12 cellular contexts compared by ENCODE assay signal in genomic region chr2:136141510-136142154, GRCh38. TPM values are rescaled to one million over a fixed set of nuclear protein-coding genes. Genes with fewer than 3 reads are reported as not detected.
DNase-seq lines count a peak whose midpoint lies in the region; ATAC-seq and TF ChIP-seq lines count a peak whose summit lies in the region.
"Had no signal": no experiment of that assay in that cellular context is flagged by ENCODE, and none has a peak within 500 bp of the region (broad histone marks: within the 10 kb centered on the region; RNA-seq: fewer than 3 reads in every experiment).

No MANE protein-coding gene starts in this region.

- no peaks in the 10 kb centered on the region for H3K9me3 ChIP-seq in CD8-positive, alpha-beta T cell (ENCODE audit: low read length)

- H3K27ac ChIP-seq in CD8-positive, alpha-beta T cell (ENCODE audit: low read depth, low read length): no peak overlapping the region

- CTCF ChIA-PET in CD8-positive, alpha-beta T cell (lab: Charles Lee): no interaction called here

- peak overlapping the region; percentile 90 for H3K27ac Mint-ChIP-seq in CD8-positive, alpha-beta T cell
- peak overlapping the region; percentile 28 to 88 for H3K27ac Mint-ChIP-seq in effector memory CD8-positive, alpha-beta T cell
- H3K27ac Mint-ChIP-seq: activated T-cell treated with anti-CD3 and anti-CD28 coated beads, Interleukin-2, amount 50 U/mL, for 72 hours had no signal

- TF ChIP-seq POLR2A in GM18505 (IDR thresholded peaks at IDR 0.05; ENCODE audit: borderline replicate concordance, extremely low read depth, insufficient read depth, insufficient read length): no peak

- no peaks in the 10 kb centered on the region for H3K9me3 Mint-ChIP-seq in CD8-positive, alpha-beta T cell
- peaks cover 0 to 1% of the 10 kb centered on the region in 2 donors for H3K9me3 Mint-ChIP-seq in effector memory CD8-positive, alpha-beta T cell
- H3K9me3 Mint-ChIP-seq: activated T-cell treated with anti-CD3 and anti-CD28 coated beads, Interleukin-2, amount 50 U/mL, for 72 hours had no signal

- no peak for ATAC-seq in CD8-positive, alpha-beta T cell
- ATAC-seq in effector memory CD8-positive, alpha-beta T cell (replicated peaks): no peak
- ATAC-seq in GM18505 (IDR thresholded peaks at IDR 0.05; ENCODE audit: unreplicated experiment) (no peak), GM18868 (IDR thresholded peaks at IDR 0.05; ENCODE audit: unreplicated experiment) (no peak), GM21528 (IDR thresholded peaks at IDR 0.05; ENCODE audit: low FRiP score, unreplicated experiment) (no peak)
- no peak for ATAC-seq in activated CD4-positive, CD25-positive, alpha-beta regulatory T cell treated with anti-CD3 and anti-CD28 coated beads, Interleukin-2, amount 50 U/mL, for 24 hours
- ATAC-seq: activated T-cell treated with anti-CD3 and anti-CD28 coated beads, Interleukin-2, amount 50 U/mL, for 72 hours had no signal

- H3K36me3 ChIP-seq in CD8-positive, alpha-beta T cell (ENCODE audit: insufficient read depth, low read length): no peaks in the 10 kb centered on the region

- TF ChIP-seq CTCF in CD8-positive, alpha-beta T cell (IDR thresholded peaks at IDR 0.05): no peak

- no peaks in the 10 kb centered on the region for H3K36me3 Mint-ChIP-seq in CD8-positive, alpha-beta T cell
- H3K36me3 Mint-ChIP-seq in effector memory CD8-positive, alpha-beta T cell (ENCODE audit: insufficient read depth): peaks cover 18% of the 10 kb centered on the region

- no peaks in the 10 kb centered on the region for H3K27me3 ChIP-seq in CD8-positive, alpha-beta T cell (ENCODE audit: insufficient read depth, low read length)

- H3K4me1 ChIP-seq in CD8-positive, alpha-beta T cell (ENCODE audit: insufficient read depth, low read length): peaks cover 67% of the 10 kb centered on the region

- H3K4me3 ChIP-seq in CD8-positive, alpha-beta T cell (ENCODE audit: low read depth, low read length): no peak overlapping the region

- intact Hi-C loops in CD8-positive, alpha-beta T cell (cut with DNase I, micrococcal nuclease): loop anchor here (2.0 to 5.0 kb wide), 2 partner anchors 25 to 41 kb away; no protein-coding TSS in a partner anchor

- H3K4me3 Mint-ChIP-seq in CD8-positive, alpha-beta T cell: peak overlapping the region; percentile 30
- no peak overlapping the region for H3K4me3 Mint-ChIP-seq in effector memory CD8-positive, alpha-beta T cell
- H3K4me3 Mint-ChIP-seq: activated T-cell treated with anti-CD3 and anti-CD28 coated beads, Interleukin-2, amount 50 U/mL, for 72 hours had no signal

- POLR2A ChIA-PET in CD8-positive, alpha-beta T cell (lab: Charles Lee): interaction anchor here (0.6 to 1.0 kb wide), 3 partner anchors 10 to 97 kb away, joined by 3 to 4 read pairs (median 3); no protein-coding TSS in a partner anchor

- H3K27me3 Mint-ChIP-seq in CD8-positive, alpha-beta T cell (ENCODE audit: low read depth): no peaks in the 10 kb centered on the region
- no peaks in the 10 kb centered on the region for H3K27me3 Mint-ChIP-seq in effector memory CD8-positive, alpha-beta T cell

- DNase-seq in CD8-positive, alpha-beta T cell: no peak
- DNase-seq in NCI-H1417 treated with DMSO at 0.1 percent for 48 hours (lab: John Stamatoyannopoulos, UW) (peak; percentile 94), NCI-H748 treated with DMSO at 0.1 percent for 48 hours (lab: John Stamatoyannopoulos, UW) (peak; percentile 94)
- no peak for DNase-seq in effector memory CD8-positive, alpha-beta T cell
- DNase-seq: activated T-cell treated with anti-CD3 and anti-CD28 coated beads, Interleukin-2, amount 50 U/mL, for 72 hours; C1 segment of cervical spinal cord; central memory CD4-positive, alpha-beta T cell; T-helper 9 cell had no signal

- peaks cover 70% of the 10 kb centered on the region for H3K4me1 Mint-ChIP-seq in CD8-positive, alpha-beta T cell (ENCODE audit: low read depth)
- peaks cover 30 to 32% of the 10 kb centered on the region in 2 donors for H3K4me1 Mint-ChIP-seq in effector memory CD8-positive, alpha-beta T cell (ENCODE audit: low read depth in 2 of 2)

RNA-seq across cellular contexts. Expression of gene CXCR4, which starts 23.7 kb away (rescaled TPM):
- 1,000 to 10,000 TPM; 2,159 to 2,188 TPM for total RNA-seq in CD8-positive, alpha-beta T cell

Comparison
In these comparisons a context has a peak if more than half of its experiments do, and no peak if none do; other contexts are left out.
1. DNase-seq: peak in NCI-H1417 treated with DMSO at 0.1 percent for 48 hours (single experiment) and NCI-H748 treated with DMSO at 0.1 percent for 48 hours (single experiment); none in CD8-positive, alpha-beta T cell (0 of 7) and effector memory CD8-positive, alpha-beta T cell (0 of 3).